Comparison of ENCODE assay signal across 1 cellular context in genomic region chr11:33734441-33735165, GRCh38.
TF ChIP-seq lines count a peak whose summit lies in the region.

No MANE protein-coding gene starts in this region.

TF ChIP-seq in HepG2, 621 proteins besides CTCF, POLR2A, EP300 and RAD21:
- peak; percentile 37 for TF ChIP-seq ZNF770 (CRISPR knock-in tag; IDR thresholded peaks at IDR 0.05)
- no peak for TF ChIP-seq CEBPB (IDR thresholded peaks at IDR 0.05; ENCODE audit: borderline replicate concordance, low read depth, low read length)
